Comparison of ENCODE assay signal across 23 cellular contexts in genomic region chr4:167171928-167172327, GRCh38.
DNase-seq lines count a peak whose midpoint lies in the region; TF ChIP-seq lines count a peak whose summit lies in the region.
"Had no signal": no experiment of that assay in that cellular context is flagged by ENCODE, and none has a peak within 500 bp of the region (broad histone marks: within the 10 kb centered on the region; RNA-seq: fewer than 3 reads in every experiment).

No MANE protein-coding gene starts in this region.

- H3K27ac ChIP-seq in neural progenitor cell = no peak overlapping the region
- peak overlapping the region; percentile 10 for H3K27ac ChIP-seq in substantia nigra (ENCODE audit: low read depth, low read length, poor library complexity, severe bottlenecking)
- H3K27ac ChIP-seq in hepatocyte = no peak overlapping the region
- H3K27ac ChIP-seq: 22Rv1, A549, BLaER1 had no signal

- no peak for TF ChIP-seq CTCF in neural progenitor cell (IDR thresholded peaks at IDR 0.05)
- TF ChIP-seq CTCF in hepatocyte (IDR thresholded peaks at IDR 0.05; ENCODE audit: poor library complexity) = no peak

- H3K4me1 Mint-ChIP-seq in neural progenitor cell = peaks cover 5% of the 10 kb centered on the region
- H3K4me1 Mint-ChIP-seq: CD14-positive monocyte; CD4-positive, alpha-beta memory T cell; CD4-positive, CD25-positive, alpha-beta regulatory T cell; CD8-positive, alpha-beta memory T cell had no signal

- H3K9me3 ChIP-seq in neural progenitor cell (ENCODE audit: low read depth) = no peaks in the 10 kb centered on the region
- H3K9me3 ChIP-seq in hepatocyte (ENCODE audit: low read depth) = no peaks in the 10 kb centered on the region
- H3K9me3 ChIP-seq: A549, BE2C, BLaER1 had no signal

- H2AFZ ChIP-seq in neural progenitor cell (replicated peaks) = peak overlapping the region; percentile 54
- H2AFZ ChIP-seq in hepatocyte = no peak overlapping the region

- H3K9me3 Mint-ChIP-seq in neural progenitor cell = no peaks in the 10 kb centered on the region

- H3K4me1 ChIP-seq in neural progenitor cell (no peaks in the 10 kb centered on the region), hepatocyte (ENCODE audit: insufficient read depth) (peaks cover under 1% of the 10 kb centered on the region)
- H3K4me1 ChIP-seq: A549, BE2C, BLaER1 had no signal

- no peaks in the 10 kb centered on the region for H3K36me3 Mint-ChIP-seq in neural progenitor cell
- H3K36me3 Mint-ChIP-seq: CD14-positive monocyte; CD4-positive, alpha-beta memory T cell; CD4-positive, CD25-positive, alpha-beta regulatory T cell; CD8-positive, alpha-beta memory T cell had no signal

- no peak overlapping the region for H3K27ac Mint-ChIP-seq in neural progenitor cell
- H3K27ac Mint-ChIP-seq: CD14-positive monocyte; CD4-positive, alpha-beta memory T cell; CD4-positive, CD25-positive, alpha-beta regulatory T cell; CD8-positive, alpha-beta memory T cell had no signal

- H3F3A ChIP-seq in neural progenitor cell (ENCODE audit: low read depth) = no peaks in the 10 kb centered on the region

- WGBS in hepatocyte (ENCODE audit: low lambda C conversion rate, missing lambda C conversion rate) = 86% methylated on average over 1 of the region's 1 CpG

- H4K20me1 ChIP-seq in neural progenitor cell (ENCODE audit: low read depth) (no peaks in the 10 kb centered on the region), hepatocyte (ENCODE audit: insufficient read depth, poor library complexity, severe bottlenecking) (no peaks in the 10 kb centered on the region)
- H4K20me1 ChIP-seq: BLaER1 had no signal

- H3K79me2 ChIP-seq in neural progenitor cell (ENCODE audit: low read depth) = no peaks in the 10 kb centered on the region
- H3K79me2 ChIP-seq in hepatocyte = no peaks in the 10 kb centered on the region

- H3K27me3 ChIP-seq in neural progenitor cell (no peaks in the 10 kb centered on the region), hepatocyte (no peaks in the 10 kb centered on the region)
- H3K27me3 ChIP-seq: BE2C, BLaER1 had no signal

- H3K36me3 ChIP-seq in neural progenitor cell (no peaks in the 10 kb centered on the region), hepatocyte (replicated peaks; ENCODE audit: insufficient read depth, low read depth) (no peaks in the 10 kb centered on the region)
- H3K36me3 ChIP-seq: BE2C, BLaER1 had no signal

- no peak overlapping the region for H3K4me3 Mint-ChIP-seq in neural progenitor cell
- H3K4me3 Mint-ChIP-seq: CD14-positive monocyte; CD4-positive, alpha-beta memory T cell; CD4-positive, CD25-positive, alpha-beta regulatory T cell; CD8-positive, alpha-beta memory T cell had no signal

- no peak overlapping the region for H3K9ac ChIP-seq in neural progenitor cell
- H3K9ac ChIP-seq: BLaER1 had no signal

- H3K4me2 ChIP-seq in neural progenitor cell (no peak overlapping the region), hepatocyte (no peak overlapping the region)
- H3K4me2 ChIP-seq: A549, BLaER1 had no signal

- peak; percentile 21 for DNase-seq in Ammon's horn (ENCODE audit: low spot score)
- peak; percentile 47 for DNase-seq in globus pallidus (ENCODE audit: low spot score)
- no peak for DNase-seq in neural progenitor cell (ENCODE audit: low spot score)
- peak in 7 of 49 donors; percentile 5 to 39 (median 12) for DNase-seq in substantia nigra (lab: John Stamatoyannopoulos, UW)
- DNase-seq in DMS153 (lab: John Stamatoyannopoulos, UW) = no peak
- no peak for DNase-seq in hepatocyte (ENCODE audit: low spot score)
- no peak for DNase-seq in inferior parietal cortex (ENCODE audit: extremely low spot score)
- DNase-seq: AML-193; BE2C; C1 segment of cervical spinal cord; CD4-positive, alpha-beta memory T cell; CD4-positive, CD25-positive, alpha-beta regulatory T cell; CD8-positive, alpha-beta memory T cell; COR-L47; DMS 273 treated with DMSO at 0.1 percent for 48 hours; DND-41; EL; GDM1 had no signal

- H3K9me2 ChIP-seq in hepatocyte (replicated peaks; ENCODE audit: insufficient read depth) = no peaks in the 10 kb centered on the region

- no peaks in the 10 kb centered on the region for H3K27me3 Mint-ChIP-seq in neural progenitor cell (ENCODE audit: insufficient read depth, low read depth)
- H3K27me3 Mint-ChIP-seq: CD4-positive, alpha-beta memory T cell; CD4-positive, CD25-positive, alpha-beta regulatory T cell; CD8-positive, alpha-beta memory T cell had no signal

- H3K4me3 ChIP-seq in neural progenitor cell (no peak overlapping the region), hepatocyte (no peak overlapping the region)
- H3K4me3 ChIP-seq: A549, BLaER1, GM12878 had no signal

Comparison
In these comparisons a context has a peak if more than half of its experiments do, and no peak if none do; other contexts are left out.
1. DNase-seq: peak in Ammon's horn (single experiment) and globus pallidus (single experiment); none in neural progenitor cell (single experiment), DMS153 (single experiment), hepatocyte (single experiment) and inferior parietal cortex (single experiment).